10 cellular contexts compared by ENCODE assay signal in genomic region chr1:67791686-67792475, GRCh38. TPM values are rescaled to one million over a fixed set of nuclear protein-coding genes. Genes with fewer than 3 reads are reported as not detected.
DNase-seq lines count a peak whose midpoint lies in the region; ATAC-seq and TF ChIP-seq lines count a peak whose summit lies in the region.
"Had no signal": no experiment of that assay in that cellular context is flagged by ENCODE, and none has a peak within 500 bp of the region (broad histone marks: within the 10 kb centered on the region; RNA-seq: fewer than 3 reads in every experiment).

No MANE protein-coding gene starts in this region.

- in situ Hi-C loops in HAP-1 (cut with MboI; ENCODE audit: low sequenced_read_pairs), result no loop called here

- H3K4me3 ChIP-seq in HAP-1, result no peak overlapping the region
- H3K4me3 ChIP-seq in left ventricle myocardium inferior, result no peak overlapping the region
- H3K4me3 ChIP-seq in stomach smooth muscle (ENCODE audit: low read length in 2 of 2), result peak overlapping the region in 1 of 2 donors; percentile 35
- no peak overlapping the region for H3K4me3 ChIP-seq in effector memory CD4-positive, alpha-beta T cell (ENCODE audit: insufficient read depth, low read depth, low read length, poor library complexity, severe bottlenecking)

- TF ChIP-seq CTCF in left ventricle myocardium inferior (IDR thresholded peaks at IDR 0.05; ENCODE audit: borderline replicate concordance), result no peak

- no peak overlapping the region for H3K4me3 Mint-ChIP-seq in activated CD8-positive, alpha-beta memory T cell treated with anti-CD3 and anti-CD28 coated beads, Interleukin-2, amount 10 ng/mL, durations not matched to agents 7 days and 5 days
- H3K4me3 Mint-ChIP-seq: effector memory CD8-positive, alpha-beta T cell had no signal

- H3K4me1 Mint-ChIP-seq in activated CD8-positive, alpha-beta memory T cell treated with anti-CD3 and anti-CD28 coated beads, Interleukin-2, amount 10 ng/mL, durations not matched to agents 7 days and 5 days, result no peaks in the 10 kb centered on the region

- no peak overlapping the region for H3K27ac Mint-ChIP-seq in activated CD8-positive, alpha-beta memory T cell treated with anti-CD3 and anti-CD28 coated beads, Interleukin-2, amount 10 ng/mL, durations not matched to agents 7 days and 5 days
- H3K27ac Mint-ChIP-seq: effector memory CD8-positive, alpha-beta T cell; progenitor cell of endocrine pancreas had no signal

- H3K36me3 Mint-ChIP-seq in activated CD8-positive, alpha-beta memory T cell treated with anti-CD3 and anti-CD28 coated beads, Interleukin-2, amount 10 ng/mL, durations not matched to agents 7 days and 5 days, result no peaks in the 10 kb centered on the region

- peaks cover 18% of the 10 kb centered on the region for H3K27me3 Mint-ChIP-seq in activated CD8-positive, alpha-beta memory T cell treated with anti-CD3 and anti-CD28 coated beads, Interleukin-2, amount 10 ng/mL, durations not matched to agents 7 days and 5 days

- intact Hi-C loops in left ventricle myocardium inferior (cut with micrococcal nuclease), result no loop called here

- peaks cover 13% of the 10 kb centered on the region for H3K4me1 ChIP-seq in HAP-1
- H3K4me1 ChIP-seq in left ventricle myocardium inferior, result peaks cover 77% of the 10 kb centered on the region
- H3K4me1 ChIP-seq in stomach smooth muscle (ENCODE audit: control insufficient read depth, insufficient read depth, low read length), result peaks cover 38% of the 10 kb centered on the region
- no peaks in the 10 kb centered on the region for H3K4me1 ChIP-seq in effector memory CD4-positive, alpha-beta T cell (ENCODE audit: control insufficient read depth, insufficient read depth, low read length, poor library complexity, severe bottlenecking)

- no peak overlapping the region for H3K9ac ChIP-seq in stomach smooth muscle (ENCODE audit: low read length in 2 of 2)

- H3K27ac ChIP-seq in left ventricle myocardium inferior (replicated peaks) (peak overlapping the region; percentile 31), stomach smooth muscle (ENCODE audit: low read length) (peak overlapping the region; percentile 33)
- no peak overlapping the region for H3K27ac ChIP-seq in effector memory CD4-positive, alpha-beta T cell (ENCODE audit: insufficient read depth, low read length, poor library complexity, severe bottlenecking)

- H3K9me3 ChIP-seq in HAP-1 (no peaks in the 10 kb centered on the region), left ventricle myocardium inferior (replicated peaks) (no peaks in the 10 kb centered on the region), stomach smooth muscle (ENCODE audit: control insufficient read depth in 2 of 2, low read length in 2 of 2) (no peaks in the 10 kb centered on the region)
- H3K9me3 ChIP-seq in effector memory CD4-positive, alpha-beta T cell (ENCODE audit: control insufficient read depth, low read length), result no peaks in the 10 kb centered on the region

- no peaks in the 10 kb centered on the region for H3K27me3 ChIP-seq in HAP-1 (ENCODE audit: low read depth)
- no peaks in the 10 kb centered on the region for H3K27me3 ChIP-seq in left ventricle myocardium inferior (ENCODE audit: low read depth)
- no peaks in the 10 kb centered on the region for H3K27me3 ChIP-seq in stomach smooth muscle (ENCODE audit: control insufficient read depth in 1 of 2, insufficient read depth in 2 of 2, low read length in 2 of 2)
- no peaks in the 10 kb centered on the region for H3K27me3 ChIP-seq in effector memory CD4-positive, alpha-beta T cell (replicated peaks; ENCODE audit: control insufficient read depth, insufficient read depth, low read length, poor library complexity, severe bottlenecking)

- ATAC-seq in GM19035 (IDR thresholded peaks at IDR 0.05; ENCODE audit: unreplicated experiment), result no peak
- no peak for ATAC-seq in activated CD8-positive, alpha-beta memory T cell treated with anti-CD3 and anti-CD28 coated beads, Interleukin-2, amount 10 ng/mL, durations not matched to agents 7 days and 5 days
- ATAC-seq: effector memory CD8-positive, alpha-beta T cell had no signal

- no peaks in the 10 kb centered on the region for H3K9me3 Mint-ChIP-seq in activated CD8-positive, alpha-beta memory T cell treated with anti-CD3 and anti-CD28 coated beads, Interleukin-2, amount 10 ng/mL, durations not matched to agents 7 days and 5 days (ENCODE audit: low read depth)
- H3K9me3 Mint-ChIP-seq: effector memory CD8-positive, alpha-beta T cell had no signal

- CTCF ChIA-PET in activated CD8-positive, alpha-beta memory T cell treated with anti-CD3 and anti-CD28 coated beads, Interleukin-2, amount 10 ng/mL, durations not matched to agents 7 days and 5 days (lab: Charles Lee), result no interaction called here

- DNase-seq in HAP-1 (ENCODE audit: low spot score in 2 of 2) (peak; percentile 29 to 44), amniotic stem cell (lab: John Stamatoyannopoulos, UW) (peak; percentile 80), left ventricle myocardium inferior (no peak), DMS 273 (lab: John Stamatoyannopoulos, UW; ENCODE audit: unreplicated experiment) (no peak)
- DNase-seq in effector memory CD4-positive, alpha-beta T cell, result no peak
- DNase-seq in activated CD8-positive, alpha-beta memory T cell treated with anti-CD3 and anti-CD28 coated beads, Interleukin-2, amount 10 ng/mL, durations not matched to agents 7 days and 5 days, result no peak
- DNase-seq: effector memory CD8-positive, alpha-beta T cell had no signal

- H3K36me3 ChIP-seq in HAP-1 (replicated peaks) (no peaks in the 10 kb centered on the region), left ventricle myocardium inferior (no peaks in the 10 kb centered on the region), stomach smooth muscle (ENCODE audit: control insufficient read depth in 2 of 2, insufficient read depth in 2 of 2, low read length in 2 of 2) (no peaks in the 10 kb centered on the region)
- no peaks in the 10 kb centered on the region for H3K36me3 ChIP-seq in effector memory CD4-positive, alpha-beta T cell (ENCODE audit: control insufficient read depth, insufficient read depth, low read length)

RNA-seq across cellular contexts. Expression of gene GNG12, which starts 41.4 kb away (rescaled TPM):
- 35.1 TPM for total RNA-seq in left ventricle myocardium inferior
- total RNA-seq in activated CD8-positive, alpha-beta memory T cell treated with anti-CD3 and anti-CD28 coated beads, Interleukin-2, amount 10 ng/mL, durations not matched to agents 7 days and 5 days, result under 1 TPM in 1 of 2 experiments, not detected in 1; 0.33 TPM

Comparison
In these comparisons a context has a peak if more than half of its experiments do, and no peak if none do; other contexts are left out.
1. DNase-seq: peak in HAP-1 (2 of 2) and amniotic stem cell (single experiment); none in left ventricle myocardium inferior (single experiment), effector memory CD4-positive, alpha-beta T cell (0 of 3), DMS 273 (single experiment) and activated CD8-positive, alpha-beta memory T cell treated with anti-CD3 and anti-CD28 coated beads, Interleukin-2, amount 10 ng/mL, durations not matched to agents 7 days and 5 days (single experiment).
2. RNA of gene GNG12, which starts 41.4 kb away (total RNA-seq): 35.1 TPM in left ventricle myocardium inferior (single experiment); 0.33 TPM in activated CD8-positive, alpha-beta memory T cell treated with anti-CD3 and anti-CD28 coated beads, Interleukin-2, amount 10 ng/mL, durations not matched to agents 7 days and 5 days; every median in the first group is over 10 times any median in the second.